ENCODE assay signal across 12 cellular contexts in the genomic region with DNA sequence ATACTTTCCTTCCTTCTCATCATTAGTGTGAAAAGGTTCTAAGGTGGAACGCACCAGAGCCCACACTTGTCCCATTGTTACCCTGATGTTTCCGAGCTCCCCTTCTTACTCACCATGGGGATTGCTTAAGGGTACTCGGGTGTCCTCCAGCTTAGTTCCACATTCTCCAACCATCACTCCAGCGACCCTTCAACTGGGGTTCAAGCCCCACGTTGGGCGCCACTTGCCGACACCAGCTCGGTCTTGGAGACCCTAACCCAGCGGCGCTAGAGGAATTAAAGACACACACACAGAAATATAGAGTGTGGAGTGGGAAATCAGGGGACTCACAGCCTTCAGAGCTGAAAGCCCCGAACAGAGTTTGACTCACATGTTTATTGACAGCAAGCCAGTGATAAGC. TPM values are rescaled to one million over a fixed set of nuclear protein-coding genes. Genes with fewer than 3 reads are reported as not detected.
"Had no signal": no experiment of that assay in that cellular context is flagged by ENCODE, and none has a peak within 500 bp of the region (broad histone marks: within the 10 kb centered on the region; RNA-seq: fewer than 3 reads in every experiment).

No MANE protein-coding gene starts in this region.

RNA-seq across cellular contexts. Expression of a gene that starts 34.4 kb away (rescaled TPM):
- total RNA-seq: neural crest cell, osteocyte had no signal

RNA-seq across cellular contexts. Expression of a gene that starts 43.4 kb away (rescaled TPM):
- total RNA-seq: natural killer cell treated with Interleukin-12 subunit alpha and Interleukin-12 subunit beta and Interleukin-15 and Interleukin-18, amount 100 ng/mL, for 72 hours; neural crest cell; omental fat pad; prostate gland; pulmonary artery endothelial cell; right atrium auricular region; urinary bladder had no signal
- polyA plus RNA-seq: naive thymus-derived CD8-positive, alpha-beta T cell; pancreas; spleen; urinary bladder had no signal

RNA-seq across cellular contexts. Expression of a gene that starts 54.6 kb away (rescaled TPM):
- total RNA-seq: naive thymus-derived CD8-positive, alpha-beta T cell; natural killer cell treated with Interleukin-12 subunit alpha and Interleukin-12 subunit beta and Interleukin-15 and Interleukin-18, amount 100 ng/mL, for 72 hours; neural crest cell; osteocyte; transverse colon had no signal
